ENCODE assay signal across 8 cellular contexts in the genomic region with DNA sequence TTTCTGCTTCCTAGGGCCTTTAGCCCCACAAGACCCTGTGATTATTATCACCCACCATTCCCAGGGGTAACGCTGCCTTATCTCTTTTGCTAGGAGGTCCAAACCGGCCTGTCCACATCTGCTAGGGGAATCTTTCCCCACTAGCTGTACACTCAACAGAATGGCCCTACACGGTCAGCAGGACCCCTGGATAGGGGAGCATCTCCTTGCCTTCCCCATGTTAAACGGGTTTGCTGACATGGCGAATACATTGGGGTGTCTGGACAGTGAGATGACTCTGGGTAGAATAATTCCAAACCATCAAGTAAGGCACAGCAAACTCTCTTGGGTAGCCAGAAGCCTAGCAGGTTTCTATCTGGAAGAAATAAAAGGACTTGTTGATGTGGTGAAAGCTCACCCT. TPM values are rescaled to one million over a fixed set of nuclear protein-coding genes. Genes with fewer than 3 reads are reported as not detected.
A peak's percentile ranks its signal among the peaks of the same experiment; 100 is the strongest.
DNase-seq lines count a peak whose midpoint lies in the region; ATAC-seq and TF ChIP-seq lines count a peak whose summit lies in the region.

No MANE protein-coding gene starts in this region.

- H3K27ac ChIP-seq in thoracic aorta, result no peak overlapping the region

- TF ChIP-seq CTCF in thoracic aorta (IDR thresholded peaks at IDR 0.05), result no peak

- H3K9me3 Mint-ChIP-seq in activated T-cell treated with anti-CD3 and anti-CD28 coated beads, Interleukin-2, amount 50 U/mL, for 72 hours, result no peaks in the 10 kb centered on the region
- no peaks in the 10 kb centered on the region for H3K9me3 Mint-ChIP-seq in activated T-helper 1 cell treated with anti-CD3 and anti-CD28 coated beads, Interleukin-12 subunit alpha, Interleukin-12 subunit beta, Interleukin-2, Interleukin-4 antibody, amounts not matched to agents 30 ng/mL and 10 ng/mL and 1 ng/mL, durations not matched to agents 14 hours and 24 hours and 36 hours
- no peaks in the 10 kb centered on the region for H3K9me3 Mint-ChIP-seq in immature natural killer cell

- H3K4me3 ChIP-seq in thoracic aorta, result peak overlapping the region; percentile 79

- H3K27me3 Mint-ChIP-seq in activated T-cell treated with anti-CD3 and anti-CD28 coated beads, Interleukin-2, amount 50 U/mL, for 72 hours (ENCODE audit: low read depth), result no peaks in the 10 kb centered on the region
- H3K27me3 Mint-ChIP-seq in activated T-helper 1 cell treated with anti-CD3 and anti-CD28 coated beads, Interleukin-12 subunit alpha, Interleukin-12 subunit beta, Interleukin-2, Interleukin-4 antibody, amounts not matched to agents 30 ng/mL and 10 ng/mL and 1 ng/mL, durations not matched to agents 14 hours and 24 hours and 36 hours (ENCODE audit: insufficient read depth), result no peaks in the 10 kb centered on the region
- peaks cover 0 to 4% (median 2%) of the 10 kb centered on the region in 3 donors for H3K27me3 Mint-ChIP-seq in immature natural killer cell (ENCODE audit: low read depth in 3 of 3)

- peak overlapping the region; percentile 97 to 99 for H3K4me3 Mint-ChIP-seq in activated T-cell treated with anti-CD3 and anti-CD28 coated beads, Interleukin-2, amount 50 U/mL, for 72 hours
- H3K4me3 Mint-ChIP-seq in activated T-helper 1 cell treated with anti-CD3 and anti-CD28 coated beads, Interleukin-12 subunit alpha, Interleukin-12 subunit beta, Interleukin-2, Interleukin-4 antibody, amounts not matched to agents 30 ng/mL and 10 ng/mL and 1 ng/mL, durations not matched to agents 14 hours and 24 hours and 36 hours, result peak overlapping the region; percentile 97
- peak overlapping the region; percentile 84 to 91 (median 90) for H3K4me3 Mint-ChIP-seq in immature natural killer cell

- ATAC-seq in activated T-cell treated with anti-CD3 and anti-CD28 coated beads, Interleukin-2, amount 50 U/mL, for 72 hours (replicated peaks in 1 of 2), result no peak
- ATAC-seq in thoracic aorta (ENCODE audit: insufficient number of reproducible peaks, low FRiP score, low read depth), result no peak
- ATAC-seq in GM19467 (IDR thresholded peaks at IDR 0.05; ENCODE audit: unreplicated experiment), result no peak

- intact Hi-C loops in activated T-helper 1 cell treated with anti-CD3 and anti-CD28 coated beads, Interleukin-12 subunit alpha, Interleukin-12 subunit beta, Interleukin-2, Interleukin-4 antibody, amounts not matched to agents 30 ng/mL and 10 ng/mL and 1 ng/mL, durations not matched to agents 14 hours and 24 hours and 36 hours (cut with micrococcal nuclease), result loop anchor here (1.0 to 2.0 kb wide), 13 partner anchors 14 to 735 kb away; partner anchors contain the start of genes CAMKV, DAG1, HYAL3 and IP6K1

- peak overlapping the region; percentile 88 for H3K27ac Mint-ChIP-seq in activated T-cell treated with anti-CD3 and anti-CD28 coated beads, Interleukin-2, amount 50 U/mL, for 72 hours
- H3K27ac Mint-ChIP-seq in activated T-helper 1 cell treated with anti-CD3 and anti-CD28 coated beads, Interleukin-12 subunit alpha, Interleukin-12 subunit beta, Interleukin-2, Interleukin-4 antibody, amounts not matched to agents 30 ng/mL and 10 ng/mL and 1 ng/mL, durations not matched to agents 14 hours and 24 hours and 36 hours, result peak overlapping the region; percentile 43
- H3K27ac Mint-ChIP-seq in immature natural killer cell, result peak overlapping the region in 1 of 6 donors; percentile 89

- H3K27me3 ChIP-seq in thoracic aorta (replicated peaks; ENCODE audit: insufficient read depth), result no peaks in the 10 kb centered on the region

- H3K4me1 Mint-ChIP-seq in activated T-cell treated with anti-CD3 and anti-CD28 coated beads, Interleukin-2, amount 50 U/mL, for 72 hours (ENCODE audit: low read depth), result peaks cover 29% of the 10 kb centered on the region
- H3K4me1 Mint-ChIP-seq in activated T-helper 1 cell treated with anti-CD3 and anti-CD28 coated beads, Interleukin-12 subunit alpha, Interleukin-12 subunit beta, Interleukin-2, Interleukin-4 antibody, amounts not matched to agents 30 ng/mL and 10 ng/mL and 1 ng/mL, durations not matched to agents 14 hours and 24 hours and 36 hours (ENCODE audit: low read depth), result peaks cover 18% of the 10 kb centered on the region
- peaks cover 11 to 13% of the 10 kb centered on the region in 2 donors for H3K4me1 Mint-ChIP-seq in immature natural killer cell

- peaks cover 5 to 13% of the 10 kb centered on the region in 2 donors for H3K4me1 ChIP-seq in thoracic aorta (ENCODE audit: control insufficient read depth in 1 of 2, low read depth in 2 of 2)

- H3K36me3 Mint-ChIP-seq in activated T-cell treated with anti-CD3 and anti-CD28 coated beads, Interleukin-2, amount 50 U/mL, for 72 hours (ENCODE audit: insufficient read depth in 2 of 2), result peaks cover 0 to 4% of the 10 kb centered on the region in 2 donors
- H3K36me3 Mint-ChIP-seq in activated T-helper 1 cell treated with anti-CD3 and anti-CD28 coated beads, Interleukin-12 subunit alpha, Interleukin-12 subunit beta, Interleukin-2, Interleukin-4 antibody, amounts not matched to agents 30 ng/mL and 10 ng/mL and 1 ng/mL, durations not matched to agents 14 hours and 24 hours and 36 hours (ENCODE audit: low read depth), result peaks cover 2% of the 10 kb centered on the region
- no peaks in the 10 kb centered on the region for H3K36me3 Mint-ChIP-seq in immature natural killer cell

- DNase-seq in activated T-cell treated with anti-CD3 and anti-CD28 coated beads, Interleukin-2, amount 50 U/mL, for 72 hours, result no peak
- no peak for DNase-seq in activated T-cell treated with anti-CD3 and anti-CD28 coated beads for 4 hours
- no peak for DNase-seq in activated T-helper 1 cell treated with anti-CD3 and anti-CD28 coated beads, Interleukin-12 subunit alpha, Interleukin-12 subunit beta, Interleukin-2, Interleukin-4 antibody, amounts not matched to agents 30 ng/mL and 10 ng/mL and 1 ng/mL, durations not matched to agents 14 hours and 24 hours and 36 hours (ENCODE audit: low spot score)
- DNase-seq in immature natural killer cell, result no peak
- no peak for DNase-seq in thoracic aorta (ENCODE audit: low spot score)
- DNase-seq in Kasumi-1 (lab: John Stamatoyannopoulos, UW), result no peak
- DNase-seq in RPMI8226, result no peak

- no peaks in the 10 kb centered on the region for H3K36me3 ChIP-seq in thoracic aorta

- H3K9me3 ChIP-seq in thoracic aorta, result no peaks in the 10 kb centered on the region

RNA-seq across cellular contexts. Expression of gene TRAIP, which starts 0.7 kb away (rescaled TPM):
- 10 to 100 TPM; 28.0 to 47.2 TPM for total RNA-seq in activated T-cell treated with anti-CD3 and anti-CD28 coated beads, Interleukin-2, amount 50 U/mL, for 72 hours
- total RNA-seq in activated T-helper 1 cell treated with anti-CD3 and anti-CD28 coated beads, Interleukin-12 subunit alpha, Interleukin-12 subunit beta, Interleukin-2, Interleukin-4 antibody, amounts not matched to agents 30 ng/mL and 10 ng/mL and 1 ng/mL, durations not matched to agents 14 hours and 24 hours and 36 hours, result 26.5 and 27.9 TPM in 2 replicates
- polyA plus RNA-seq in immature natural killer cell, result 1 to 10 TPM in 2 of 3 donors, not detected in 1; 1.4 to 1.5 TPM
- 1 to 10 TPM; 2.3 to 3.2 TPM for total RNA-seq in thoracic aorta

RNA-seq across cellular contexts. Expression of gene CAMKV, which starts 14.0 kb away (rescaled TPM):
- total RNA-seq in activated T-cell treated with anti-CD3 and anti-CD28 coated beads, Interleukin-2, amount 50 U/mL, for 72 hours, result under 1 TPM in 1 of 2 donors, not detected in 1; 0.50 TPM
- total RNA-seq in activated T-helper 1 cell treated with anti-CD3 and anti-CD28 coated beads, Interleukin-12 subunit alpha, Interleukin-12 subunit beta, Interleukin-2, Interleukin-4 antibody, amounts not matched to agents 30 ng/mL and 10 ng/mL and 1 ng/mL, durations not matched to agents 14 hours and 24 hours and 36 hours, result 0.96 and 1.0 TPM in 2 replicates
- not detected for polyA plus RNA-seq in immature natural killer cell
- total RNA-seq in thoracic aorta, result not detected

RNA-seq across cellular contexts. Expression of gene UBA7, which starts 41.9 kb away (rescaled TPM):
- 10 to 100 TPM; 93.5 to 98.6 TPM for total RNA-seq in activated T-cell treated with anti-CD3 and anti-CD28 coated beads, Interleukin-2, amount 50 U/mL, for 72 hours
- 90.3 and 97.5 TPM in 2 replicates for total RNA-seq in activated T-helper 1 cell treated with anti-CD3 and anti-CD28 coated beads, Interleukin-12 subunit alpha, Interleukin-12 subunit beta, Interleukin-2, Interleukin-4 antibody, amounts not matched to agents 30 ng/mL and 10 ng/mL and 1 ng/mL, durations not matched to agents 14 hours and 24 hours and 36 hours
- 10 to 100 TPM; 28.5 to 72.6 (median 54.7) TPM for polyA plus RNA-seq in immature natural killer cell
- 100 to 1,000 TPM in 1 of 2 donors, 10 to 100 TPM in 1; 74.1 to 119 TPM for total RNA-seq in thoracic aorta

RNA-seq across cellular contexts. Expression of gene MST1R, which starts 48.0 kb away (rescaled TPM):
- 1 to 10 TPM in 1 of 2 donors, under 1 TPM in 1; 0.84 to 2.4 TPM for total RNA-seq in activated T-cell treated with anti-CD3 and anti-CD28 coated beads, Interleukin-2, amount 50 U/mL, for 72 hours
- total RNA-seq in activated T-helper 1 cell treated with anti-CD3 and anti-CD28 coated beads, Interleukin-12 subunit alpha, Interleukin-12 subunit beta, Interleukin-2, Interleukin-4 antibody, amounts not matched to agents 30 ng/mL and 10 ng/mL and 1 ng/mL, durations not matched to agents 14 hours and 24 hours and 36 hours, result 1.6 and 2.5 TPM in 2 replicates
- polyA plus RNA-seq in immature natural killer cell, result 1 to 10 TPM in 1 of 3 donors, under 1 TPM in 1, not detected in 1; 0.68 to 1.1 TPM
- total RNA-seq in thoracic aorta, result 1 to 10 TPM; 3.7 to 7.7 TPM

RNA-seq across cellular contexts. Expression of gene INKA1, which starts 52.6 kb away (rescaled TPM):
- 1 to 10 TPM; 1.2 to 1.5 TPM for total RNA-seq in activated T-cell treated with anti-CD3 and anti-CD28 coated beads, Interleukin-2, amount 50 U/mL, for 72 hours
- 1.3 and 2.7 TPM in 2 replicates for total RNA-seq in activated T-helper 1 cell treated with anti-CD3 and anti-CD28 coated beads, Interleukin-12 subunit alpha, Interleukin-12 subunit beta, Interleukin-2, Interleukin-4 antibody, amounts not matched to agents 30 ng/mL and 10 ng/mL and 1 ng/mL, durations not matched to agents 14 hours and 24 hours and 36 hours
- 1 to 10 TPM in 1 of 3 donors, not detected in 2; 1.2 TPM for polyA plus RNA-seq in immature natural killer cell
- total RNA-seq in thoracic aorta, result 1 to 10 TPM; 6.4 to 9.2 TPM
